Comparison of ENCODE assay signal across 1 cellular context in genomic region chr17:63741251-63742049, GRCh38.
TF ChIP-seq lines count a peak whose summit lies in the region.

TSS of gene STRADA (minus strand) at chr17:63741799. CDS start at chr17:63728369, 13,430 bp downstream.

TF ChIP-seq in HepG2, 621 proteins besides CTCF, POLR2A, EP300 and RAD21 (continued from another document and continues in another):
- TF ChIP-seq ZNF639 (CRISPR knock-in tag; conservative IDR thresholded peaks at IDR 0.05) = peak; percentile 94
- peak; percentile 97 for TF ChIP-seq DZIP1 (CRISPR knock-in tag; IDR thresholded peaks at IDR 0.05)
- TF ChIP-seq NFYB (CRISPR knock-in tag; IDR thresholded peaks at IDR 0.05) = no peak; the same call in 1 of the 2 replicates
- TF ChIP-seq PAX8 (CRISPR knock-in tag; IDR thresholded peaks at IDR 0.05; ENCODE audit: borderline replicate concordance) = no peak
- peak; percentile 76 for TF ChIP-seq ATF7-NPFF (CRISPR knock-in tag; IDR thresholded peaks at IDR 0.05; ENCODE audit: low read depth)
- 0 out of 2 replicates have a peak, but pooled peaks have one; percentile 47 for TF ChIP-seq ZBTB3 (CRISPR knock-in tag; IDR thresholded peaks at IDR 0.05; ENCODE audit: borderline replicate concordance, low read depth)
- peak; percentile 73; the same call in 1 of the 2 replicates for TF ChIP-seq HIVEP1 (CRISPR knock-in tag; IDR thresholded peaks at IDR 0.05)
- no peak for TF ChIP-seq E2F2 (CRISPR knock-in tag; IDR thresholded peaks at IDR 0.05; ENCODE audit: borderline replicate concordance)
- no peak for TF ChIP-seq ZNF513 (CRISPR knock-in tag; conservative IDR thresholded peaks at IDR 0.05)
- peak; percentile 77 for TF ChIP-seq MXD3 (CRISPR knock-in tag; IDR thresholded peaks at IDR 0.05)
- 0 out of 2 replicates have a peak, but pooled peaks have one; percentile 58 for TF ChIP-seq DNMT3B (CRISPR knock-in tag; conservative IDR thresholded peaks at IDR 0.05)
- no peak for TF ChIP-seq SRSF4 (IDR thresholded peaks at IDR 0.05; ENCODE audit: low read depth, low read length, poor library complexity, severe bottlenecking)
- no peak for TF ChIP-seq MBNL3 (CRISPR knock-in tag; conservative IDR thresholded peaks at IDR 0.05)
- TF ChIP-seq MLLT10 (CRISPR knock-in tag; IDR thresholded peaks at IDR 0.05) = 0 out of 2 replicates have a peak, but pooled peaks have one; percentile 25
- no peak for TF ChIP-seq ZFP37 (CRISPR knock-in tag; IDR thresholded peaks at IDR 0.05; ENCODE audit: borderline replicate concordance)
- TF ChIP-seq ZNF331 (CRISPR knock-in tag; IDR thresholded peaks at IDR 0.05) = peak; percentile 76
- peak; percentile 84 for TF ChIP-seq ZNF792 (CRISPR knock-in tag; IDR thresholded peaks at IDR 0.05)
- TF ChIP-seq DRAP1 (CRISPR knock-in tag; IDR thresholded peaks at IDR 0.05) = peak; percentile 94
- no peak for TF ChIP-seq ZMAT5 (CRISPR knock-in tag; IDR thresholded peaks at IDR 0.05; ENCODE audit: borderline replicate concordance, low read depth)
- no peak; the same call in 1 of the 2 replicates for TF ChIP-seq ZC3H13 (CRISPR knock-in tag; IDR thresholded peaks at IDR 0.05)
- no peak for TF ChIP-seq MATR3 (CRISPR knock-in tag; IDR thresholded peaks at IDR 0.05)
- TF ChIP-seq HOXA3 (CRISPR knock-in tag; IDR thresholded peaks at IDR 0.05) = peak; percentile 85
- TF ChIP-seq ZNF747 (CRISPR knock-in tag; IDR thresholded peaks at IDR 0.05; ENCODE audit: borderline replicate concordance) = peak; percentile 46; the same call in 1 of the 2 replicates
- no peak for TF ChIP-seq SMARCC2 (IDR thresholded peaks at IDR 0.05)
- TF ChIP-seq HHEX (CRISPR knock-in tag; IDR thresholded peaks at IDR 0.05) = no peak
- no peak for TF ChIP-seq PBX2 (CRISPR knock-in tag; IDR thresholded peaks at IDR 0.05)
- TF ChIP-seq ZNF337 (CRISPR knock-in tag; IDR thresholded peaks at IDR 0.05; ENCODE audit: borderline replicate concordance, low read depth) = 0 out of 2 replicates have a peak, but pooled peaks have one; percentile 9
- TF ChIP-seq RXRB (CRISPR knock-in tag; IDR thresholded peaks at IDR 0.05; ENCODE audit: borderline replicate concordance) = peak; percentile 34; the same call in 1 of the 2 replicates
- peak; percentile 96 for TF ChIP-seq SIN3A (IDR thresholded peaks at IDR 0.05; ENCODE audit: borderline replicate concordance, low read depth, low read length)
- no peak for TF ChIP-seq ZNF44 (CRISPR knock-in tag; IDR thresholded peaks at IDR 0.05)
- no peak for TF ChIP-seq SSRP1 (CRISPR knock-in tag; IDR thresholded peaks at IDR 0.05)
- TF ChIP-seq ZNF776 (CRISPR knock-in tag; IDR thresholded peaks at IDR 0.05) = peak; percentile 97
- TF ChIP-seq ZNF850 (CRISPR knock-in tag; conservative IDR thresholded peaks at IDR 0.05) = no peak
- peak; percentile 81 for TF ChIP-seq GFI1 (CRISPR knock-in tag; IDR thresholded peaks at IDR 0.05; ENCODE audit: borderline replicate concordance)
- peak; percentile 97 for TF ChIP-seq ZFP91 (CRISPR knock-in tag; IDR thresholded peaks at IDR 0.05; ENCODE audit: borderline replicate concordance)
- peak; percentile 50; the same call in 1 of the 2 replicates for TF ChIP-seq HNRNPUL1 (IDR thresholded peaks at IDR 0.05; ENCODE audit: low read depth, low read length)
- peak; percentile 76 for TF ChIP-seq ZGPAT (CRISPR knock-in tag; IDR thresholded peaks at IDR 0.05)
- TF ChIP-seq IKZF4 (CRISPR knock-in tag; IDR thresholded peaks at IDR 0.05; ENCODE audit: borderline replicate concordance, low read depth, not compliant biosample characterization) = peak; percentile 66
- peak; percentile 91 for TF ChIP-seq KDM2A (CRISPR knock-in tag; IDR thresholded peaks at IDR 0.05; ENCODE audit: borderline replicate concordance, low read depth)
- no peak for TF ChIP-seq PLRG1 (conservative IDR thresholded peaks at IDR 0.05)
- TF ChIP-seq ZNF609 (CRISPR knock-in tag; IDR thresholded peaks at IDR 0.05; ENCODE audit: borderline replicate concordance) = no peak; the same call in 1 of the 2 replicates
- TF ChIP-seq TIGD3 (CRISPR knock-in tag; IDR thresholded peaks at IDR 0.05; ENCODE audit: borderline replicate concordance) = peak; percentile 38; the same call in 1 of the 2 replicates
- peak; percentile 52; the same call in 1 of the 2 replicates for TF ChIP-seq HNRNPL (IDR thresholded peaks at IDR 0.05; ENCODE audit: low read depth, low read length)
- peak; percentile 94 for TF ChIP-seq PHF8 (CRISPR knock-in tag; IDR thresholded peaks at IDR 0.05)
